In the genomic region with DNA sequence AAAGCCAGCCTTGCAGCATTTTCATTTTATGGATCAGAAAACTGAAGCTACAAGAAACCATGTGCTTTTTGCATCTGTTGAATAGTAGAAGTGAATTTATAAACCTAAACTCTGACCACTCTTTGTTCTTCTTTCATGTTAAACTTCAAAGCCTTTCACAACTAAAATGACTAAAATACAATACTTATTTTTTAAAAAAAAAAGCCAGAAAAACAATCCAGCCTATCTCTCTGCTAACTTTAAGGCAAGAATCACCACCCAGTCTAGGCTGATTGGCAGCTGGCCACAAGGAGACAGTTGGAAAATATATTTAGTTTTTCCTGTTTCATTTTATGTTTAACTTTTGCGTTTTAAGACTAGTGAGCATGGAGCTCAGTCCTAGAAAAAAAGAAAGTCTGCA, we compare ENCODE assay signal across 2 cellular contexts.
TF ChIP-seq lines count a peak whose summit lies in the region.

No MANE protein-coding gene starts in this region.

TF ChIP-seq in GM23338, 12 proteins besides CTCF, POLR2A, EP300 and RAD21:
- TF ChIP-seq, protein P1, sequence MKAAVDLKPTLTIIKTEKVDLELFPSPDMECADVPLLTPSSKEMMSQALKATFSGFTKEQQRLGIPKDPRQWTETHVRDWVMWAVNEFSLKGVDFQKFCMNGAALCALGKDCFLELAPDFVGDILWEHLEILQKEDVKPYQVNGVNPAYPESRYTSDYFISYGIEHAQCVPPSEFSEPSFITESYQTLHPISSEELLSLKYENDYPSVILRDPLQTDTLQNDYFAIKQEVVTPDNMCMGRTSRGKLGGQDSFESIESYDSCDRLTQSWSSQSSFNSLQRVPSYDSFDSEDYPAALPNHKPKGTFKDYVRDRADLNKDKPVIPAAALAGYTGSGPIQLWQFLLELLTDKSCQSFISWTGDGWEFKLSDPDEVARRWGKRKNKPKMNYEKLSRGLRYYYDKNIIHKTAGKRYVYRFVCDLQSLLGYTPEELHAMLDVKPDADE (IDR thresholded peaks at IDR 0.05), result no peak
- TF ChIP-seq CREB1 (CRISPR knock-in tag; IDR thresholded peaks at IDR 0.05; ENCODE audit: low read depth) (no peak), NANOG (IDR thresholded peaks at IDR 0.05; ENCODE audit: borderline replicate concordance) (no peak), POLR2AphosphoS5 (IDR thresholded peaks at IDR 0.05; ENCODE audit: low read depth) (no peak), STAT1 (IDR thresholded peaks at IDR 0.05; ENCODE audit: unreplicated experiment) (no peak), ZNF331 (CRISPR knock-in tag; IDR thresholded peaks at IDR 0.05; ENCODE audit: low read depth) (no peak), EZH2 (IDR thresholded peaks at IDR 0.05; ENCODE audit: low read depth, unreplicated experiment) (no peak), EZH2phosphoT487 (IDR thresholded peaks at IDR 0.05; ENCODE audit: unreplicated experiment) (no peak), JUNB (IDR thresholded peaks at IDR 0.05; ENCODE audit: unreplicated experiment) (no peak), ZNF114 (CRISPR knock-in tag; IDR thresholded peaks at IDR 0.05) (no peak)
- TF ChIP-seq, protein P2, sequence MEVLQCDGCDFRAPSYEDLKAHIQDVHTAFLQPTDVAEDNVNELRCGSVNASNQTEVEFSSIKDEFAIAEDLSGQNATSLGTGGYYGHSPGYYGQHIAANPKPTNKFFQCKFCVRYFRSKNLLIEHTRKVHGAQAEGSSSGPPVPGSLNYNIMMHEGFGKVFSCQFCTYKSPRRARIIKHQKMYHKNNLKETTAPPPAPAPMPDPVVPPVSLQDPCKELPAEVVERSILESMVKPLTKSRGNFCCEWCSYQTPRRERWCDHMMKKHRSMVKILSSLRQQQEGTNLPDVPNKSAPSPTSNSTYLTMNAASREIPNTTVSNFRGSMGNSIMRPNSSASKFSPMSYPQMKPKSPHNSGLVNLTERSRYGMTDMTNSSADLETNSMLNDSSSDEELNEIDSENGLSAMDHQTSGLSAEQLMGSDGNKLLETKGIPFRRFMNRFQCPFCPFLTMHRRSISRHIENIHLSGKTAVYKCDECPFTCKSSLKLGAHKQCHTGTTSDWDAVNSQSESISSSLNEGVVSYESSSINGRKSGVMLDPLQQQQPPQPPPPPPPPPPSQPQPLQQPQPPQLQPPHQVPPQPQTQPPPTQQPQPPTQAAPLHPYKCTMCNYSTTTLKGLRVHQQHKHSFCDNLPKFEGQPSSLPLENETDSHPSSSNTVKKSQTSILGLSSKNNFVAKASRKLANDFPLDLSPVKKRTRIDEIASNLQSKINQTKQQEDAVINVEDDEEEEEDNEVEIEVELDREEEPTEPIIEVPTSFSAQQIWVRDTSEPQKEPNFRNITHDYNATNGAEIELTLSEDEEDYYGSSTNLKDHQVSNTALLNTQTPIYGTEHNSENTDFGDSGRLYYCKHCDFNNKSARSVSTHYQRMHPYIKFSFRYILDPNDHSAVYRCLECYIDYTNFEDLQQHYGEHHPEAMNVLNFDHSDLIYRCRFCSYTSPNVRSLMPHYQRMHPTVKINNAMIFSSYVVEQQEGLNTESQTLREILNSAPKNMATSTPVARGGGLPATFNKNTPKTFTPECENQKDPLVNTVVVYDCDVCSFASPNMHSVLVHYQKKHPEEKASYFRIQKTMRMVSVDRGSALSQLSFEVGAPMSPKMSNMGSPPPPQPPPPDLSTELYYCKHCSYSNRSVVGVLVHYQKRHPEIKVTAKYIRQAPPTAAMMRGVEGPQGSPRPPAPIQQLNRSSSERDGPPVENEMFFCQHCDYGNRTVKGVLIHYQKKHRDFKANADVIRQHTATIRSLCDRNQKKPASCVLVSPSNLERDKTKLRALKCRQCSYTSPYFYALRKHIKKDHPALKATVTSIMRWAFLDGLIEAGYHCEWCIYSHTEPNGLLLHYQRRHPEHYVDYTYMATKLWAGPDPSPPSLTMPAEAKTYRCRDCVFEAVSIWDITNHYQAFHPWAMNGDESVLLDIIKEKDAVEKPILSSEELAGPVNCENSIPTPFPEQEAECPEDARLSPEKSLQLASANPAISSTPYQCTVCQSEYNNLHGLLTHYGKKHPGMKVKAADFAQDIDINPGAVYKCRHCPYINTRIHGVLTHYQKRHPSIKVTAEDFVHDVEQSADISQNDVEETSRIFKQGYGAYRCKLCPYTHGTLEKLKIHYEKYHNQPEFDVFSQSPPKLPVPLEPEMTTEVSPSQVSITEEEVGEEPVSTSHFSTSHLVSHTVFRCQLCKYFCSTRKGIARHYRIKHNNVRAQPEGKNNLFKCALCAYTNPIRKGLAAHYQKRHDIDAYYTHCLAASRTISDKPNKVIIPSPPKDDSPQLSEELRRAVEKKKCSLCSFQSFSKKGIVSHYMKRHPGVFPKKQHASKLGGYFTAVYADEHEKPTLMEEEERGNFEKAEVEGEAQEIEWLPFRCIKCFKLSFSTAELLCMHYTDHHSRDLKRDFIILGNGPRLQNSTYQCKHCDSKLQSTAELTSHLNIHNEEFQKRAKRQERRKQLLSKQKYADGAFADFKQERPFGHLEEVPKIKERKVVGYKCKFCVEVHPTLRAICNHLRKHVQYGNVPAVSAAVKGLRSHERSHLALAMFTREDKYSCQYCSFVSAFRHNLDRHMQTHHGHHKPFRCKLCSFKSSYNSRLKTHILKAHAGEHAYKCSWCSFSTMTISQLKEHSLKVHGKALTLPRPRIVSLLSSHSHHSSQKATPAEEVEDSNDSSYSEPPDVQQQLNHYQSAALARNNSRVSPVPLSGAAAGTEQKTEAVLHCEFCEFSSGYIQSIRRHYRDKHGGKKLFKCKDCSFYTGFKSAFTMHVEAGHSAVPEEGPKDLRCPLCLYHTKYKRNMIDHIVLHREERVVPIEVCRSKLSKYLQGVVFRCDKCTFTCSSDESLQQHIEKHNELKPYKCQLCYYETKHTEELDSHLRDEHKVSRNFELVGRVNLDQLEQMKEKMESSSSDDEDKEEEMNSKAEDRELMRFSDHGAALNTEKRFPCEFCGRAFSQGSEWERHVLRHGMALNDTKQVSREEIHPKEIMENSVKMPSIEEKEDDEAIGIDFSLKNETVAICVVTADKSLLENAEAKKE (CRISPR knock-in tag; IDR thresholded peaks at IDR 0.05), result no peak

TF ChIP-seq in IMR-90, 13 proteins besides CTCF, POLR2A, EP300 and RAD21:
- TF ChIP-seq MXI1 (IDR thresholded peaks at IDR 0.05; ENCODE audit: borderline replicate concordance, low read depth, low read length), result no peak
- no peak for TF ChIP-seq CHD1 (IDR thresholded peaks at IDR 0.05; ENCODE audit: low read depth, low read length)
- no peak for TF ChIP-seq NFE2L2 (IDR thresholded peaks at IDR 0.05; ENCODE audit: low read depth, low read length)
- no peak for TF ChIP-seq FOS (IDR thresholded peaks at IDR 0.05; ENCODE audit: low read depth, low read length)
- no peak for TF ChIP-seq RFX5 (IDR thresholded peaks at IDR 0.05; ENCODE audit: low read depth, low read length)
- TF ChIP-seq BHLHE40 (IDR thresholded peaks at IDR 0.05; ENCODE audit: low read depth, low read length), result no peak
- TF ChIP-seq, protein P3, sequence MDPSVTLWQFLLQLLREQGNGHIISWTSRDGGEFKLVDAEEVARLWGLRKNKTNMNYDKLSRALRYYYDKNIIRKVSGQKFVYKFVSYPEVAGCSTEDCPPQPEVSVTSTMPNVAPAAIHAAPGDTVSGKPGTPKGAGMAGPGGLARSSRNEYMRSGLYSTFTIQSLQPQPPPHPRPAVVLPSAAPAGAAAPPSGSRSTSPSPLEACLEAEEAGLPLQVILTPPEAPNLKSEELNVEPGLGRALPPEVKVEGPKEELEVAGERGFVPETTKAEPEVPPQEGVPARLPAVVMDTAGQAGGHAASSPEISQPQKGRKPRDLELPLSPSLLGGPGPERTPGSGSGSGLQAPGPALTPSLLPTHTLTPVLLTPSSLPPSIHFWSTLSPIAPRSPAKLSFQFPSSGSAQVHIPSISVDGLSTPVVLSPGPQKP (IDR thresholded peaks at IDR 0.05; ENCODE audit: borderline replicate concordance, low read depth, low read length), result no peak
- no peak for TF ChIP-seq SMC3 (IDR thresholded peaks at IDR 0.05; ENCODE audit: low read depth, low read length)
- no peak for TF ChIP-seq RCOR1 (IDR thresholded peaks at IDR 0.05; ENCODE audit: insufficient replicate concordance, low read length)
- no peak for TF ChIP-seq CEBPB (IDR thresholded peaks at IDR 0.05; ENCODE audit: low read depth, low read length)
- TF ChIP-seq MAFK (IDR thresholded peaks at IDR 0.05; ENCODE audit: low read depth, low read length), result no peak
- no peak for TF ChIP-seq MAZ (IDR thresholded peaks at IDR 0.05; ENCODE audit: borderline replicate concordance, low read depth, low read length)
- TF ChIP-seq, protein P4, sequence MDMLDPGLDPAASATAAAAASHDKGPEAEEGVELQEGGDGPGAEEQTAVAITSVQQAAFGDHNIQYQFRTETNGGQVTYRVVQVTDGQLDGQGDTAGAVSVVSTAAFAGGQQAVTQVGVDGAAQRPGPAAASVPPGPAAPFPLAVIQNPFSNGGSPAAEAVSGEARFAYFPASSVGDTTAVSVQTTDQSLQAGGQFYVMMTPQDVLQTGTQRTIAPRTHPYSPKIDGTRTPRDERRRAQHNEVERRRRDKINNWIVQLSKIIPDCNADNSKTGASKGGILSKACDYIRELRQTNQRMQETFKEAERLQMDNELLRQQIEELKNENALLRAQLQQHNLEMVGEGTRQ (IDR thresholded peaks at IDR 0.05; ENCODE audit: low read depth, low read length), result no peak
